In the genomic region with DNA sequence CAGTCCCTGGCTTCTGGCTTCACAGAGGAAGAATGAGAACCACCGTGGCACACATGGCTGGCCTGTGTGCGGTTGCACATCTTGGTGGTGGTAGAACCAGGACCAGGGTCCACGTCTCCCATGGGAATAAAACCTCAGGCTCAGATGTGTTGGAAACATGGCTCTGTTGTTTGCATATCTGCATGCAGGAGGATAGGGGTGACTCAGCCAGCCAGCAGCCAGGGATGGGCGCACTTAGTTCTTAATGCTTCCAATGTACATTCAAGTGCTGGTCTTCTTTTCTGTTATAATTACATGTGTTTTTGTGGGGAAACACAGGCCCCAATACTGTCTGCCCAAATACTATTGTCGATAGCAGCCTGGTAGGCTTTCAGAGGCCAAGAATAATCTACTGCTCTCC, we compare ENCODE assay signal across 23 cellular contexts. TPM values are rescaled to one million over a fixed set of nuclear protein-coding genes. Genes with fewer than 3 reads are reported as not detected.
DNase-seq lines count a peak whose midpoint lies in the region; ATAC-seq and TF ChIP-seq lines count a peak whose summit lies in the region.
"Had no signal": no experiment of that assay in that cellular context is flagged by ENCODE, and none has a peak within 500 bp of the region (broad histone marks: within the 10 kb centered on the region; RNA-seq: fewer than 3 reads in every experiment).

No MANE protein-coding gene starts in this region.

- TF ChIP-seq POLR2A in IMR-90 (IDR thresholded peaks at IDR 0.05; ENCODE audit: low read depth, low read length), result no peak
- TF ChIP-seq POLR2A in breast epithelium (IDR thresholded peaks at IDR 0.05), result no peak

- peak overlapping the region; percentile 57; the same call in 1 of the 2 replicates for H3K14ac ChIP-seq in IMR-90 (replicated peaks; ENCODE audit: low read depth, low read length)

- H3K4me1 ChIP-seq in BE2C (peaks cover 9% of the 10 kb centered on the region; the same call in 1 of the 2 replicates), IMR-90 (ENCODE audit: control insufficient read depth, insufficient read depth, low read length) (peaks cover 9% of the 10 kb centered on the region), mesodermal cell (ENCODE audit: control insufficient read depth, insufficient read depth, low read length, poor library complexity, severe bottlenecking) (peaks cover 21% of the 10 kb centered on the region), psoas muscle (no peaks in the 10 kb centered on the region), breast epithelium (no peaks in the 10 kb centered on the region)

- peak overlapping the region; percentile 84; the same call in 1 of the 2 replicates for H2AK5ac ChIP-seq in IMR-90 (ENCODE audit: low read depth, low read length)

- peaks cover 7% of the 10 kb centered on the region; the same call in 1 of the 2 replicates for H3K9me1 ChIP-seq in IMR-90 (ENCODE audit: insufficient read depth, low read length)

- H3K9ac ChIP-seq in IMR-90 (ENCODE audit: low read depth, low read length), result no peak overlapping the region
- H3K9ac ChIP-seq: KMS-11 had no signal

- H4K5ac ChIP-seq in IMR-90 (ENCODE audit: low read depth, low read length), result no peak overlapping the region

- no TSS peak for BruUV-seq in IMR-90 (replicated peaks; lab: Mats Ljungman, UMichigan)

- H4K91ac ChIP-seq in IMR-90 (ENCODE audit: insufficient read depth, low read depth, low read length), result no peak overlapping the region; the same call in 1 of the 2 replicates

- no peak for TF ChIP-seq RAD21 in IMR-90 (IDR thresholded peaks at IDR 0.05; ENCODE audit: low read length)

- intact Hi-C loops in IMR-90 (cut with micrococcal nuclease), result no loop called here
- intact Hi-C loops in psoas muscle (cut with DNase I), result loop anchor here in 1 of 2 donors (10.0 kb wide), 1 partner anchor 264 kb away; no protein-coding TSS in a partner anchor
- intact Hi-C loops in breast epithelium (cut with DNase I; ENCODE audit: low total_unique reads), result no loop called here

- dilution Hi-C loops in IMR-90 (cut with HindIII; ENCODE audit: low sequenced_read_pairs, unreplicated experiment), result no loop called here

- no peaks in the 10 kb centered on the region for H3K27me3 ChIP-seq in BE2C
- no peaks in the 10 kb centered on the region for H3K27me3 ChIP-seq in IMR-90 (ENCODE audit: control insufficient read depth, insufficient read depth, low read length)
- no peaks in the 10 kb centered on the region for H3K27me3 ChIP-seq in psoas muscle (ENCODE audit: insufficient read depth in 3 of 3, low read length in 2 of 3)
- no peaks in the 10 kb centered on the region for H3K27me3 ChIP-seq in breast epithelium
- H3K27me3 ChIP-seq: SJSA1 had no signal

- no peaks in the 10 kb centered on the region for H3K36me3 ChIP-seq in BE2C
- peaks cover 24% of the 10 kb centered on the region for H3K36me3 ChIP-seq in IMR-90 (ENCODE audit: control insufficient read depth, insufficient read depth, low read length)
- peaks cover 18% of the 10 kb centered on the region for H3K36me3 ChIP-seq in mesodermal cell (ENCODE audit: control insufficient read depth, insufficient read depth, low read length)
- H3K36me3 ChIP-seq in psoas muscle (ENCODE audit: insufficient read depth in 1 of 2, low read depth in 1 of 2), result no peaks in the 10 kb centered on the region
- H3K36me3 ChIP-seq in breast epithelium, result no peaks in the 10 kb centered on the region

- no peak overlapping the region for H2AK9ac ChIP-seq in IMR-90 (replicated peaks; ENCODE audit: low read depth, low read length, poor library complexity)

- H3K4ac ChIP-seq in IMR-90 (ENCODE audit: low read depth, low read length), result peak overlapping the region; percentile 72; the same call in 1 of the 2 replicates

- ATAC-seq in IMR-90 (ENCODE audit: low read depth), result peak; percentile 81
- no peak for ATAC-seq in HG02981 (IDR thresholded peaks at IDR 0.05; ENCODE audit: unreplicated experiment)
- ATAC-seq in psoas muscle, result no peak
- ATAC-seq in GM19455 (IDR thresholded peaks at IDR 0.05; ENCODE audit: unreplicated experiment), result no peak
- ATAC-seq: Panc1 had no signal

- DNase-seq in BE2C (peak; percentile 31), IMR-90 (peak; percentile 53), astrocyte of the spinal cord (ENCODE audit: low read depth, low spot score) (peak; percentile 24), psoas muscle (no peak), breast epithelium (ENCODE audit: low spot score in 2 of 2) (no peak)
- DNase-seq: Calu3; CD8-positive, alpha-beta memory T cell; DMS153; NCI-H1105; NCI-H146; NCI-H2029; NCI-H2227 treated with DMSO at 0.1 percent for 48 hours; NCI-H510A treated with DMSO at 0.1 percent for 48 hours; NCI-H748 treated with DMSO at 0.1 percent for 48 hours; NK-92 treated with Interleukin-12 subunit alpha and Interleukin-12 subunit beta, amount 100 ng/mL, for 24 hours had no signal

- no peak overlapping the region for H3K18ac ChIP-seq in IMR-90 (ENCODE audit: low read depth, low read length)

- TF ChIP-seq CTCF in BE2C (IDR thresholded peaks at IDR 0.05; ENCODE audit: low read depth, low read length) (no peak), IMR-90 (conservative IDR thresholded peaks at IDR 0.05; ENCODE audit: low read depth, low read length) (no peak), astrocyte of the spinal cord (IDR thresholded peaks at IDR 0.05; ENCODE audit: low read depth, low read length) (no peak), psoas muscle (IDR thresholded peaks at IDR 0.05) (no peak), breast epithelium (IDR thresholded peaks at IDR 0.05) (no peak)

- no peak overlapping the region for H3K23ac ChIP-seq in IMR-90 (ENCODE audit: low read depth, low read length)

- H2BK15ac ChIP-seq in IMR-90 (ENCODE audit: low read depth, low read length), result no peak overlapping the region

- H2AFZ ChIP-seq in IMR-90 (replicated peaks; ENCODE audit: low read length, poor library complexity), result no peak overlapping the region

- H3K27ac ChIP-seq in IMR-90 (ENCODE audit: insufficient read depth, low read length) (no peak overlapping the region), mesodermal cell (ENCODE audit: low read depth, low read length, severe bottlenecking) (peak overlapping the region; percentile 36), psoas muscle (no peak overlapping the region), breast epithelium (no peak overlapping the region)
- H3K27ac ChIP-seq: KMS-11, SJSA1 had no signal

- peak overlapping the region; percentile 10; the same call in 1 of the 2 replicates for H2BK120ac ChIP-seq in IMR-90 (ENCODE audit: low read depth, low read length)

- H3K9me3 ChIP-seq in BE2C (no peaks in the 10 kb centered on the region; the same call in 1 of the 2 replicates), IMR-90 (ENCODE audit: control insufficient read depth, insufficient read depth, low read length) (no peaks in the 10 kb centered on the region), mesodermal cell (ENCODE audit: control insufficient read depth, low read length) (peaks cover 19% of the 10 kb centered on the region), psoas muscle (no peaks in the 10 kb centered on the region), breast epithelium (no peaks in the 10 kb centered on the region)
- H3K9me3 ChIP-seq: SJSA1 had no signal

- H3K79me1 ChIP-seq in IMR-90 (ENCODE audit: low read depth in 1 of 2, low read length in 2 of 2), result peaks cover 0 to 5% of the 10 kb centered on the region in 2 experiments; a peak in 1 of 4 replicates

- no peak overlapping the region for H3K56ac ChIP-seq in IMR-90 (ENCODE audit: extremely low read depth, insufficient read depth, low read length)

- H2BK20ac ChIP-seq in IMR-90 (ENCODE audit: low read depth, low read length), result no peak overlapping the region

- H3K4me3 ChIP-seq in BE2C (ENCODE audit: low read depth, low read length) (no peak overlapping the region), IMR-90 (ENCODE audit: insufficient read depth, low read depth, low read length) (no peak overlapping the region), astrocyte of the spinal cord (ENCODE audit: low read depth, low read length) (no peak overlapping the region), mesodermal cell (ENCODE audit: extremely low read depth, insufficient read depth, low read length, poor library complexity, severe bottlenecking) (no peak overlapping the region), psoas muscle (no peak overlapping the region), breast epithelium (no peak overlapping the region)
- H3K4me3 ChIP-seq: SJSA1 had no signal

- H4K8ac ChIP-seq in IMR-90 (ENCODE audit: low read depth in 2 of 2, low read length in 2 of 2), result no peak overlapping the region

- 82% methylated on average over 4 of the region's 5 CpGs; no CpG with 5 or more reads in 1 of the 2 experiments for WGBS in IMR-90 (ENCODE audit: extremely low coverage in 2 of 2, insufficient read length in 1 of 2), 2 experiments
- WGBS in mesodermal cell (ENCODE audit: insufficient coverage in 2 of 2), 2 experiments, result 93 to 98% methylated on average over 4 of the region's 5 CpGs
- 93 to 97% (median 94%) methylated on average over 5 of the region's 5 CpGs for WGBS in psoas muscle, 3 donors

- peak overlapping the region; percentile 27 for H2BK5ac ChIP-seq in IMR-90 (ENCODE audit: low read depth, low read length, poor library complexity, severe bottlenecking)

- CTCF ChIA-PET in IMR-90 (lab: Yijun Ruan, JAX), result no interaction called here

- in situ Hi-C loops in IMR-90 (cut with MboI; ENCODE audit: low sequenced_read_pairs), result no loop called here
- in situ Hi-C loops in astrocyte of the spinal cord (cut with HindIII; ENCODE audit: low sequenced_read_pairs), result no loop called here

- H3K4me2 ChIP-seq in IMR-90 (ENCODE audit: low read depth, low read length), result no peak overlapping the region
- H3K4me2 ChIP-seq: KMS-11 had no signal

- POLR2A ChIA-PET in IMR-90 (lab: Charles Lee; ENCODE audit: unreplicated experiment), result no interaction called here

- no peaks in the 10 kb centered on the region for H4K20me1 ChIP-seq in IMR-90 (ENCODE audit: insufficient read depth, low read length)

RNA-seq across cellular contexts. Expression of a gene that starts 35.8 kb away (rescaled TPM):
- polyA plus RNA-seq in BE2C (2012; ENCODE audit: insufficient read depth, insufficient read length, low read depth), result not detected
- total RNA-seq in IMR-90 (2012; rRNA removed), result not detected in 2 replicates
- not detected in 2 replicates for polyA plus RNA-seq in IMR-90 (2012; rRNA removed)
- polyA plus RNA-seq in IMR-90 (2012; cell fraction: cytosol; rRNA removed), result 0.07 and 0.08 TPM in 2 replicates
- 0.10 and 0.31 TPM in 2 replicates for polyA plus RNA-seq in IMR-90 (2012; cell fraction: nucleus; rRNA removed; ENCODE audit: low replicate concordance)
- polyA plus RNA-seq in mesodermal cell (2013, experiment 1 of 2), result not detected
- not detected for polyA plus RNA-seq in mesodermal cell (2013, experiment 2 of 2)
- not detected for total RNA-seq in psoas muscle
- under 1 TPM in 1 of 3 donors, not detected in 2; 0.04 TPM for polyA plus RNA-seq in psoas muscle
- total RNA-seq in breast epithelium, result 1 to 10 TPM in 1 of 3 donors, under 1 TPM in 2; 0.59 to 2.3 (median 0.64) TPM
- total RNA-seq: Calu3, Daoy, HT1080, SJSA1 had no signal

RNA-seq across cellular contexts. Expression of a gene that starts 42.8 kb away (rescaled TPM):
- polyA plus RNA-seq in BE2C (2012; ENCODE audit: insufficient read depth, insufficient read length, low read depth), result 9.3 TPM
- total RNA-seq in IMR-90 (2012; rRNA removed), result 33.2 and 33.9 TPM in 2 replicates
- 25.3 and 27.7 TPM in 2 replicates for polyA plus RNA-seq in IMR-90 (2012; rRNA removed)
- polyA plus RNA-seq in IMR-90 (2012; cell fraction: cytosol; rRNA removed), result 16.4 and 21.4 TPM in 2 replicates
- 12.6 and 24.4 TPM in 2 replicates for polyA plus RNA-seq in IMR-90 (2012; cell fraction: nucleus; rRNA removed; ENCODE audit: low replicate concordance)
- polyA plus RNA-seq in mesodermal cell (2013, experiment 1 of 2), result 17.6 TPM
- polyA plus RNA-seq in mesodermal cell (2013, experiment 2 of 2), result 17.2 TPM
- total RNA-seq in psoas muscle, result 1 to 10 TPM; 1.1 to 2.5 (median 1.4) TPM
- polyA plus RNA-seq in psoas muscle, result 1 to 10 TPM in 2 of 3 donors, under 1 TPM in 1; 0.86 to 1.5 (median 1.3) TPM
- total RNA-seq in breast epithelium, result 10 to 100 TPM; 18.9 to 43.9 (median 43.9) TPM

Comparison
In these comparisons a context has a peak if more than half of its experiments do, and no peak if none do; other contexts are left out.
1. DNase-seq: peak in BE2C (single experiment), IMR-90 (single experiment) and astrocyte of the spinal cord (single experiment); none in psoas muscle (0 of 2) and breast epithelium (0 of 2).